Comparison of ENCODE assay signal across 8 cellular contexts in genomic region chr12:32399373-32400113, GRCh38. TPM values are rescaled to one million over a fixed set of nuclear protein-coding genes. Genes with fewer than 3 reads are reported as not detected.
DNase-seq lines count a peak whose midpoint lies in the region; TF ChIP-seq lines count a peak whose summit lies in the region.

Gene FGD4, plus strand, starts transcription at chr12:32399558.

- H3K36me3 ChIP-seq in GM06990 (ENCODE audit: control insufficient read depth, insufficient read depth, low read length) (no peaks in the 10 kb centered on the region), HAP-1 (replicated peaks) (no peaks in the 10 kb centered on the region)

- no peaks in the 10 kb centered on the region for H3K9me3 ChIP-seq in HAP-1

- in situ Hi-C loops in HAP-1 (cut with MboI; ENCODE audit: low sequenced_read_pairs) = no loop called here

- H3K4me3 ChIP-seq in GM06990 (replicated peaks; ENCODE audit: low read depth, low read length) = peak within 1 kb of the TSS; percentile 62
- peak within 1 kb of the TSS; percentile 53 for H3K4me3 ChIP-seq in HAP-1

- H3K4me1 ChIP-seq in HAP-1 = peaks cover 19% of the 10 kb centered on the region

- peak; percentile 73 for DNase-seq in GM06990 (ENCODE audit: extremely low read depth, insufficient read length)
- peak; percentile 78 to 88 for DNase-seq in HAP-1 (ENCODE audit: low spot score in 2 of 2)
- DNase-seq in RKO (ENCODE audit: low spot score) = peak; percentile 71
- peak; percentile 8 for DNase-seq in activated naive CD8-positive, alpha-beta T cell treated with anti-CD3 and anti-CD28 coated beads, Interleukin-2, amount 50 U/mL, for 16 hours (ENCODE audit: low read depth, low spot score)
- peak; percentile 26 to 90 (median 78) for DNase-seq in head of caudate nucleus
- DNase-seq in nucleus accumbens (lab: John Stamatoyannopoulos, UW) = peak in 52 of 56 donors; percentile 25 to 83 (median 64)
- DNase-seq in ureter (ENCODE audit: low spot score) = peak; percentile 85

- TF ChIP-seq CTCF in GM06990 (IDR thresholded peaks at IDR 0.05; ENCODE audit: insufficient read depth, low read length, poor library complexity, severe bottlenecking) (peak; percentile 43), LNCAP (IDR thresholded peaks at IDR 0.05) (peak; percentile 53)

- intact Hi-C loops in head of caudate nucleus (cut with DNase I) = no loop called here

- no peaks in the 10 kb centered on the region for H3K27me3 ChIP-seq in GM06990 (replicated peaks; ENCODE audit: control insufficient read depth, insufficient read depth, low read length)
- H3K27me3 ChIP-seq in HAP-1 (ENCODE audit: low read depth) = no peaks in the 10 kb centered on the region

RNA-seq across cellular contexts. Expression of gene FGD4, which starts in this region (rescaled TPM):
- 26.3 TPM for total RNA-seq in ureter

Comparison
In these comparisons a context has a peak if more than half of its experiments do, and no peak if none do; other contexts are left out.
1. Peak in every context shown above with its lines: DNase-seq and H3K4me3 ChIP-seq.
2. DNase-seq: peak in every context shown above with its lines; median percentile 85 in ureter; 83 in HAP-1; 78 in head of caudate nucleus; 73 in GM06990; 71 in RKO; 64 in nucleus accumbens; 8 in activated naive CD8-positive, alpha-beta T cell treated with anti-CD3 and anti-CD28 coated beads, Interleukin-2, amount 50 U/mL, for 16 hours.